8 cellular contexts compared by ENCODE assay signal in the genomic region with DNA sequence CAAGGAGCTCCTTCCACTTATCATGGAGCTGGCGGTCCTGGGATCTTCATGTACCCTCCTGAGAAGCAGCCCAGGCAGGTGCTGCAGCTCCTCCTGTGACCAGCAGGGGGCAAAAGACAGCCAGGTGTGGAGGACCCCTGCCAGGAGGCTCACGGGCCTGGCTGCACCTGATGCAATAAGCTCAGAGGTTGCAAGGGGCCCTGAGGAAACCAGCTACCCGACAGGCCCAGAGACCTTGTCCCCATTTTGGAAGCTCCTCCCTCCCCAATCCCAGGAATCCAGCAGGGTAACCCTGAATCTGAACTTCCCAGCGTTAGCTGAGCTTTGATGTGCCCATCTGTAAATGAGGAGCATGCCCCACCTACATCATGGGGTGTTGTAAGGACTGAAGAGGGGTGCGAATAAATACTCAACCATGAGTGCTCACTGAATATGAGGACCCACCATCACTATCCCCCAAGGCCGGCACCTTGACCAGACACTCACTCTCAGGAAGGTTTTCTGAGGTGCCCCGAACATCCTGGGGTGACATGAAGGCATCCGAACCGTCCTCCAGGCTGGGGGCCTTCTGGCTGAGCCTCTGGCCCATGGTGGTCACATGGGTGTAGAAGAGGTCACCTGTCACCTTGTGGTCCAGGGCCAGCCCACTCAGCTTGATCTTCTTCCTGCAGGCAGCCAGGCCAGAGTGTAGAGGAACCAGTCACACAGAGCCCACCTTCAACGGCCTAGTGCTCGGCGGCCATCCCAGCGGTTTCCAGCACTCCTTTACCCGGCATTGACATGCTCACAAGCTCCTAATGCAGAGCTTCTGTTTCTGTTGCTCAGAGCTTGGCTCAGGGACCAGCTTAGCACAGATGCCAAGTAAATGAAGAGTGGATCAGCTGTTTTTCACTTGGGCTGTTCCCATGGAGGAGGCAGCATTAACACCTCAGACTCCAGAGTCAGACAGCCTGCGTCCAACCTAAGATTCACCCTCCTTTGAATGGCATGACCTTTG. TPM values are rescaled to one million over a fixed set of nuclear protein-coding genes. Genes with fewer than 3 reads are reported as not detected.
DNase-seq lines count a peak whose midpoint lies in the region; ATAC-seq and TF ChIP-seq lines count a peak whose summit lies in the region.

No MANE protein-coding gene starts in this region.

- H3K4me3 ChIP-seq in foreskin fibroblast (ENCODE audit: low read depth in 1 of 2, low read length in 2 of 2) (no peak overlapping the region), retinal pigment epithelial cell (ENCODE audit: low read length) (no peak overlapping the region)

- peak; percentile 90 for TF ChIP-seq CTCF in foreskin fibroblast (IDR thresholded peaks at IDR 0.05; ENCODE audit: low read depth, low read length)
- peak; percentile 99 for TF ChIP-seq CTCF in retinal pigment epithelial cell (conservative IDR thresholded peaks at IDR 0.05; ENCODE audit: low read depth, low read length)

- H3K27me3 Mint-ChIP-seq in activated T-cell treated with anti-CD3 and anti-CD28 coated beads, Interleukin-2, amount 50 U/mL, for 4 hours (ENCODE audit: low read depth) = no peaks in the 10 kb centered on the region

- peak; percentile 84 for ATAC-seq in GM18502 (IDR thresholded peaks at IDR 0.05; ENCODE audit: poor library complexity, unreplicated experiment)
- ATAC-seq in HG02870 (IDR thresholded peaks at IDR 0.05; ENCODE audit: unreplicated experiment) = peak; percentile 68
- peak; percentile 87 to 88 for ATAC-seq in activated T-cell treated with anti-CD3 and anti-CD28 coated beads, Interleukin-2, amount 50 U/mL, for 4 hours
- no peak for ATAC-seq in HG02938 (IDR thresholded peaks at IDR 0.05; ENCODE audit: unreplicated experiment)

- no peaks in the 10 kb centered on the region for H3K9me3 Mint-ChIP-seq in activated T-cell treated with anti-CD3 and anti-CD28 coated beads, Interleukin-2, amount 50 U/mL, for 4 hours

- H3K4me3 Mint-ChIP-seq in activated T-cell treated with anti-CD3 and anti-CD28 coated beads, Interleukin-2, amount 50 U/mL, for 4 hours = no peak overlapping the region

- DNase-seq in NCI-H82 (lab: John Stamatoyannopoulos, UW) (peak; percentile 79), foreskin fibroblast (peak in 1 of 2 donors; percentile 51), retinal pigment epithelial cell (ENCODE audit: low read depth) (no peak), cerebellar nuclear complex (lab: John Stamatoyannopoulos, UW) (no peak)
- peak; percentile 83 for DNase-seq in activated T-cell treated with anti-CD3 and anti-CD28 coated beads, Interleukin-2, amount 50 U/mL, for 4 hours

- H3K4me1 Mint-ChIP-seq in activated T-cell treated with anti-CD3 and anti-CD28 coated beads, Interleukin-2, amount 50 U/mL, for 4 hours (ENCODE audit: low read depth) = peaks cover 8% of the 10 kb centered on the region

- peaks cover 37% of the 10 kb centered on the region for H3K36me3 Mint-ChIP-seq in activated T-cell treated with anti-CD3 and anti-CD28 coated beads, Interleukin-2, amount 50 U/mL, for 4 hours (ENCODE audit: insufficient read depth)

RNA-seq across cellular contexts. Expression of a gene that starts 21.7 kb away (rescaled TPM):
- total RNA-seq in activated T-cell treated with anti-CD3 and anti-CD28 coated beads, Interleukin-2, amount 50 U/mL, for 4 hours = 10 to 100 TPM; 15.5 to 20.3 (median 18.3) TPM

RNA-seq across cellular contexts. Expression of a gene that starts 33.5 kb away (rescaled TPM):
- under 1 TPM; 0.16 to 0.33 (median 0.27) TPM for total RNA-seq in activated T-cell treated with anti-CD3 and anti-CD28 coated beads, Interleukin-2, amount 50 U/mL, for 4 hours

RNA-seq across cellular contexts. Expression of a gene that starts 36.7 kb away (rescaled TPM):
- 100 to 1,000 TPM; 152 to 189 (median 154) TPM for total RNA-seq in activated T-cell treated with anti-CD3 and anti-CD28 coated beads, Interleukin-2, amount 50 U/mL, for 4 hours

RNA-seq across cellular contexts. Expression of a gene that starts 43.6 kb away (rescaled TPM):
- not detected for total RNA-seq in activated T-cell treated with anti-CD3 and anti-CD28 coated beads, Interleukin-2, amount 50 U/mL, for 4 hours

Comparison
In these comparisons a context has a peak if more than half of its experiments do, and no peak if none do; other contexts are left out.
1. DNase-seq: peak in NCI-H82 (single experiment) and activated T-cell treated with anti-CD3 and anti-CD28 coated beads, Interleukin-2, amount 50 U/mL, for 4 hours (single experiment); none in retinal pigment epithelial cell (single experiment) and cerebellar nuclear complex (0 of 2).